In genomic region chr1:21981253-21981652, GRCh38 we compare ENCODE assay signal across 14 cellular contexts. TPM values are rescaled to one million over a fixed set of nuclear protein-coding genes. Genes with fewer than 3 reads are reported as not detected.
"Had no signal": no experiment of that assay in that cellular context is flagged by ENCODE, and none has a peak within 500 bp of the region (broad histone marks: within the 10 kb centered on the region; RNA-seq: fewer than 3 reads in every experiment).

No MANE protein-coding gene starts in this region.

RNA-seq across cellular contexts. Expression of gene CELA3B, which starts 4.4 kb away (rescaled TPM):
- total RNA-seq: cerebellum, endodermal cell, esophagus mucosa, esophagus squamous epithelium, gastrocnemius medialis, glomerular endothelial cell, left lung, left ventricle myocardium superior, lower leg skin, lower lobe of right lung, lung microvascular endothelial cell, mesothelial cell of epicardium had no signal
- polyA plus RNA-seq: keratinocyte had no signal

RNA-seq across cellular contexts. Expression of gene CELA3A, which starts 20.2 kb away (rescaled TPM):
- total RNA-seq: cerebellum, dermis microvascular lymphatic vessel endothelial cell, endodermal cell, esophagus mucosa, esophagus squamous epithelium, gastrocnemius medialis, glomerular endothelial cell, left lung, left ventricle myocardium superior, lower leg skin, lower lobe of right lung, lung microvascular endothelial cell, mesothelial cell of epicardium had no signal
- polyA plus RNA-seq: keratinocyte had no signal
